ENCODE assay signal across 1 cellular context in the genomic region with DNA sequence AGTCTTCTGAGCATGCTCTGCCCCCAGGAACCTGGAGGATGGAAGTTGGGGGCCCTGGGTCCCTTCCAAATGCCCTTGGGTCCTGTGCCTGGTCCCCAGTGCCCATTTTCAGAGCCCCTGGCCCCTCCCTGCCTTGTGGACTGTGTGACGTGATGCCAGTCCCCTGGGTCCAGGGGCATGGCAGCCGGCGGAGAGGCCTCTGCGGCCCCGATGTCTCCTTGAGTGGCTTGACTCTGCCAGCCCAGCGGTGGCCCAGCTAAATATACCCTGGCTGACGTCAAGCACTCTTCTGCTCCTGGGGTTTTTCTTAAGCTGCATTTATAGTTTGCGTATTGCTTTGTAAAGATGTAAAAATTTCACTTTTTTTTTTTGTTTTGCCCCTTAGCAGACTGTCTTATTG.
TF ChIP-seq lines count a peak whose summit lies in the region.

No MANE protein-coding gene starts in this region.

TF ChIP-seq in H1, 55 proteins besides CTCF, POLR2A, EP300 and RAD21 (continued from another document):
- no peak for TF ChIP-seq PHF8 (conservative IDR thresholded peaks at IDR 0.05; ENCODE audit: low read depth, low read length)
- TF ChIP-seq SIX5 (IDR thresholded peaks at IDR 0.05; ENCODE audit: low read depth, low read length): no peak
- TF ChIP-seq TBP (IDR thresholded peaks at IDR 0.05; ENCODE audit: low read depth, low read length): no peak
- no peak for TF ChIP-seq SP2 (IDR thresholded peaks at IDR 0.05; ENCODE audit: low read length)
- TF ChIP-seq ZNF274 (IDR thresholded peaks at IDR 0.05; ENCODE audit: borderline replicate concordance, extremely low read depth, low read length): no peak
- TF ChIP-seq RFX5 (IDR thresholded peaks at IDR 0.05; ENCODE audit: borderline replicate concordance, low read depth, low read length): no peak
- no peak for TF ChIP-seq SAP30 (IDR thresholded peaks at IDR 0.05; ENCODE audit: insufficient read depth, insufficient replicate concordance, low read length)
- TF ChIP-seq HDAC2 (IDR thresholded peaks at IDR 0.05; ENCODE audit: borderline replicate concordance in 1 of 2, low read depth in 2 of 2, low read length in 2 of 2): no peak
- no peak for TF ChIP-seq BRCA1 (IDR thresholded peaks at IDR 0.05; ENCODE audit: low read depth, low read length)
- TF ChIP-seq, protein P1, sequence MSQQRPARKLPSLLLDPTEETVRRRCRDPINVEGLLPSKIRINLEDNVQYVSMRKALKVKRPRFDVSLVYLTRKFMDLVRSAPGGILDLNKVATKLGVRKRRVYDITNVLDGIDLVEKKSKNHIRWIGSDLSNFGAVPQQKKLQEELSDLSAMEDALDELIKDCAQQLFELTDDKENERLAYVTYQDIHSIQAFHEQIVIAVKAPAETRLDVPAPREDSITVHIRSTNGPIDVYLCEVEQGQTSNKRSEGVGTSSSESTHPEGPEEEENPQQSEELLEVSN (IDR thresholded peaks at IDR 0.05): no peak
- no peak for TF ChIP-seq TEAD4 (IDR thresholded peaks at IDR 0.05; ENCODE audit: low read depth, low read length)
- TF ChIP-seq RXRA (IDR thresholded peaks at IDR 0.05; ENCODE audit: insufficient read depth, low read depth, low read length): no peak
- TF ChIP-seq KDM4A (IDR thresholded peaks at IDR 0.05; ENCODE audit: low read depth, low read length, severe bottlenecking): no peak
